ENCODE assay signal across 11 cellular contexts in genomic region chr3:46284981-46285683, GRCh38. TPM values are rescaled to one million over a fixed set of nuclear protein-coding genes. Genes with fewer than 3 reads are reported as not detected.
DNase-seq lines count a peak whose midpoint lies in the region; ATAC-seq and TF ChIP-seq lines count a peak whose summit lies in the region.
"Had no signal": no experiment of that assay in that cellular context is flagged by ENCODE, and none has a peak within 500 bp of the region (broad histone marks: within the 10 kb centered on the region; RNA-seq: fewer than 3 reads in every experiment).

No MANE protein-coding gene starts in this region.

- H3K9me2 ChIP-seq in PC-3 (replicated peaks; ENCODE audit: low read length) = no peaks in the 10 kb centered on the region

- no peaks in the 10 kb centered on the region for H4K20me1 ChIP-seq in PC-3 (ENCODE audit: low read length)

- no peaks in the 10 kb centered on the region for H3K9me3 ChIP-seq in PC-3 (ENCODE audit: low read length)
- no peaks in the 10 kb centered on the region for H3K9me3 ChIP-seq in muscle layer of duodenum (ENCODE audit: control insufficient read depth in 1 of 2, low read length in 2 of 2)

- H3K4me2 ChIP-seq in PC-3 (ENCODE audit: low read length) = 0 out of 2 replicates have a peak overlapping the region, but pooled peaks have one; percentile 18
- H3K4me2 ChIP-seq: smooth muscle cell had no signal

- peaks cover 8% of the 10 kb centered on the region for H3K36me3 Mint-ChIP-seq in activated T-helper 1 cell treated with anti-CD3 and anti-CD28 coated beads, Interleukin-12 subunit alpha, Interleukin-12 subunit beta, Interleukin-2, Interleukin-4 antibody, amounts not matched to agents 30 ng/mL and 10 ng/mL and 1 ng/mL, durations not matched to agents 14 hours and 24 hours and 36 hours (ENCODE audit: low read depth)

- no peaks in the 10 kb centered on the region for H3K79me2 ChIP-seq in PC-3 (ENCODE audit: low read length)

- peak overlapping the region; percentile 85 for H3K27ac Mint-ChIP-seq in activated T-helper 1 cell treated with anti-CD3 and anti-CD28 coated beads, Interleukin-12 subunit alpha, Interleukin-12 subunit beta, Interleukin-2, Interleukin-4 antibody, amounts not matched to agents 30 ng/mL and 10 ng/mL and 1 ng/mL, durations not matched to agents 14 hours and 24 hours and 36 hours
- H3K27ac Mint-ChIP-seq: nephron had no signal

- no peaks in the 10 kb centered on the region for H3K27me3 Mint-ChIP-seq in activated T-helper 1 cell treated with anti-CD3 and anti-CD28 coated beads, Interleukin-12 subunit alpha, Interleukin-12 subunit beta, Interleukin-2, Interleukin-4 antibody, amounts not matched to agents 30 ng/mL and 10 ng/mL and 1 ng/mL, durations not matched to agents 14 hours and 24 hours and 36 hours (ENCODE audit: insufficient read depth)

- CTCF ChIA-PET in PC-3 (lab: Charles Lee) = no interaction called here

- POLR2A ChIA-PET in PC-3 (lab: Charles Lee; ENCODE audit: unreplicated experiment) = interaction anchor here (0.6 kb wide), 1 partner anchor 51 kb away, joined by 3 read pairs; no protein-coding TSS in a partner anchor

- H3K9me3 Mint-ChIP-seq in activated T-helper 1 cell treated with anti-CD3 and anti-CD28 coated beads, Interleukin-12 subunit alpha, Interleukin-12 subunit beta, Interleukin-2, Interleukin-4 antibody, amounts not matched to agents 30 ng/mL and 10 ng/mL and 1 ng/mL, durations not matched to agents 14 hours and 24 hours and 36 hours = no peaks in the 10 kb centered on the region

- TF ChIP-seq CTCF in PC-3 (conservative IDR thresholded peaks at IDR 0.05; ENCODE audit: low read depth, low read length) (no peak), GM13977 (IDR thresholded peaks at IDR 0.05; ENCODE audit: extremely low read depth, insufficient read depth, missing control alignments) (no peak)

- no peaks in the 10 kb centered on the region for H3F3A ChIP-seq in PC-3 (ENCODE audit: low read length, unreplicated experiment)

- ATAC-seq in PC-3 = peak; percentile 62
- ATAC-seq in GM18873 (IDR thresholded peaks at IDR 0.05; ENCODE audit: low FRiP score, unreplicated experiment) = no peak

- H3K27me3 ChIP-seq in PC-3 (ENCODE audit: low read length) (no peaks in the 10 kb centered on the region), muscle layer of duodenum (ENCODE audit: low read depth, low read length) (no peaks in the 10 kb centered on the region)

- H3K4me3 Mint-ChIP-seq in activated T-helper 1 cell treated with anti-CD3 and anti-CD28 coated beads, Interleukin-12 subunit alpha, Interleukin-12 subunit beta, Interleukin-2, Interleukin-4 antibody, amounts not matched to agents 30 ng/mL and 10 ng/mL and 1 ng/mL, durations not matched to agents 14 hours and 24 hours and 36 hours = peak overlapping the region; percentile 59
- H3K4me3 Mint-ChIP-seq: nephron had no signal

- DNase-seq in NK-92 treated with Interleukin-12 subunit alpha and Interleukin-12 subunit beta, amount 100 ng/mL, for 24 hours (lab: John Stamatoyannopoulos, UW) = peak; percentile 41
- DNase-seq in NK-92 (lab: John Stamatoyannopoulos, UW; ENCODE audit: unreplicated experiment) = no peak
- DNase-seq in PC-3 = peak; percentile 75
- DNase-seq in activated T-helper 1 cell treated with anti-CD3 and anti-CD28 coated beads, Interleukin-12 subunit alpha, Interleukin-12 subunit beta, Interleukin-2, Interleukin-4 antibody, amounts not matched to agents 30 ng/mL and 10 ng/mL and 1 ng/mL, durations not matched to agents 14 hours and 24 hours and 36 hours (ENCODE audit: low spot score) = peak; percentile 54
- DNase-seq in NOMO-1 (lab: John Stamatoyannopoulos, UW; ENCODE audit: unreplicated experiment in 2 of 2) = no peak
- no peak for DNase-seq in GM13977 (ENCODE audit: low spot score)

- no peak overlapping the region for H3K27ac ChIP-seq in PC-3 (ENCODE audit: low read length)
- H3K27ac ChIP-seq in muscle layer of duodenum (ENCODE audit: low read length) = peak overlapping the region; percentile 3

- no peak overlapping the region for H2AFZ ChIP-seq in PC-3 (ENCODE audit: low read length)

- BruUV-seq in PC-3 (replicated peaks; lab: Mats Ljungman, UMichigan) = no TSS peak

- H3K9ac ChIP-seq in PC-3 (ENCODE audit: low read length) = no peak overlapping the region

- H3K4me1 ChIP-seq in PC-3 (ENCODE audit: insufficient read depth, low read length) (peaks cover 16% of the 10 kb centered on the region; the same call in 1 of the 2 replicates), muscle layer of duodenum (ENCODE audit: control insufficient read depth in 1 of 2, insufficient read depth in 2 of 2, low read length in 2 of 2) (no peaks in the 10 kb centered on the region)

- H3K4me3 ChIP-seq in PC-3 (ENCODE audit: low read length) = no peak overlapping the region
- H3K4me3 ChIP-seq in muscle layer of duodenum (ENCODE audit: low read depth in 1 of 2, low read length in 2 of 2) = no peak overlapping the region
- H3K4me3 ChIP-seq: smooth muscle cell had no signal

- intact Hi-C loops in PC-3 (cut with micrococcal nuclease) = no loop called here
- intact Hi-C loops in activated T-helper 1 cell treated with anti-CD3 and anti-CD28 coated beads, Interleukin-12 subunit alpha, Interleukin-12 subunit beta, Interleukin-2, Interleukin-4 antibody, amounts not matched to agents 30 ng/mL and 10 ng/mL and 1 ng/mL, durations not matched to agents 14 hours and 24 hours and 36 hours (cut with micrococcal nuclease) = loop anchor here (1.0 to 5.0 kb wide), 2 partner anchors 14 to 343 kb away; partner anchors contain the start of gene CXCR6

- H3K4me1 Mint-ChIP-seq in activated T-helper 1 cell treated with anti-CD3 and anti-CD28 coated beads, Interleukin-12 subunit alpha, Interleukin-12 subunit beta, Interleukin-2, Interleukin-4 antibody, amounts not matched to agents 30 ng/mL and 10 ng/mL and 1 ng/mL, durations not matched to agents 14 hours and 24 hours and 36 hours (ENCODE audit: low read depth) = peaks cover 82% of the 10 kb centered on the region
- H3K4me1 Mint-ChIP-seq: nephron had no signal

- in situ Hi-C loops in GM13977 (cut with MboI; ENCODE audit: low pct_unique_long_range_greater_than_20kb, low sequenced_read_pairs, unreplicated experiment) = no loop called here

- no peaks in the 10 kb centered on the region for H3K36me3 ChIP-seq in PC-3 (ENCODE audit: low read depth, low read length)
- H3K36me3 ChIP-seq in muscle layer of duodenum (ENCODE audit: control insufficient read depth in 1 of 2, insufficient read depth in 2 of 2, low read length in 2 of 2) = no peaks in the 10 kb centered on the region

RNA-seq across cellular contexts. Expression of gene CCR3, which starts 42.9 kb away (rescaled TPM):
- 0.22 TPM in 1 of 2 replicates, not detected in the other for total RNA-seq in PC-3 (2014; rRNA removed)
- 0.29 TPM in 1 of 2 replicates, not detected in the other for total RNA-seq in activated T-helper 1 cell treated with anti-CD3 and anti-CD28 coated beads, Interleukin-12 subunit alpha, Interleukin-12 subunit beta, Interleukin-2, Interleukin-4 antibody, amounts not matched to agents 30 ng/mL and 10 ng/mL and 1 ng/mL, durations not matched to agents 14 hours and 24 hours and 36 hours
- total RNA-seq: NCI-H460, smooth muscle cell had no signal

Comparison
In these comparisons a context has a peak if more than half of its experiments do, and no peak if none do; other contexts are left out.
1. DNase-seq: peak in NK-92 treated with Interleukin-12 subunit alpha and Interleukin-12 subunit beta, amount 100 ng/mL, for 24 hours (single experiment), PC-3 (single experiment) and activated T-helper 1 cell treated with anti-CD3 and anti-CD28 coated beads, Interleukin-12 subunit alpha, Interleukin-12 subunit beta, Interleukin-2, Interleukin-4 antibody, amounts not matched to agents 30 ng/mL and 10 ng/mL and 1 ng/mL, durations not matched to agents 14 hours and 24 hours and 36 hours (single experiment); none in NK-92 (single experiment), NOMO-1 (0 of 2) and GM13977 (single experiment).